In genomic region chr17:50478391-50479361, GRCh38 we compare ENCODE assay signal across 1 cellular context.
TF ChIP-seq lines count a peak whose summit lies in the region.

Gene RSAD1 (plus strand): TSS chr17:50478860. CDS start chr17:50478885, 25 bp downstream.

TF ChIP-seq in SK-N-SH treated with all-trans-retinoic acid at 6 μM for 48 hours, 23 proteins besides CTCF, POLR2A, EP300 and RAD21 (continued from another document):
- TF ChIP-seq, protein P1, sequence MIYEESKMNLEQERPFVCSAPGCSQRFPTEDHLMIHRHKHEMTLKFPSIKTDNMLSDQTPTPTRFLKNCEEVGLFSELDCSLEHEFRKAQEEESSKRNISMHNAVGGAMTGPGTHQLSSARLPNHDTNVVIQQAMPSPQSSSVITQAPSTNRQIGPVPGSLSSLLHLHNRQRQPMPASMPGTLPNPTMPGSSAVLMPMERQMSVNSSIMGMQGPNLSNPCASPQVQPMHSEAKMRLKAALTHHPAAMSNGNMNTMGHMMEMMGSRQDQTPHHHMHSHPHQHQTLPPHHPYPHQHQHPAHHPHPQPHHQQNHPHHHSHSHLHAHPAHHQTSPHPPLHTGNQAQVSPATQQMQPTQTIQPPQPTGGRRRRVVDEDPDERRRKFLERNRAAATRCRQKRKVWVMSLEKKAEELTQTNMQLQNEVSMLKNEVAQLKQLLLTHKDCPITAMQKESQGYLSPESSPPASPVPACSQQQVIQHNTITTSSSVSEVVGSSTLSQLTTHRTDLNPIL (CRISPR knock-in tag; IDR thresholded peaks at IDR 0.05; ENCODE audit: low read depth) = no peak
- TF ChIP-seq BACH2 (CRISPR knock-in tag; IDR thresholded peaks at IDR 0.05; ENCODE audit: borderline replicate concordance) (0 out of 2 replicates have a peak, but pooled peaks have one; percentile 32), CSDC2 (CRISPR knock-in tag; IDR thresholded peaks at IDR 0.05) (peak; percentile 91; the same call in 1 of the 2 replicates)
- TF ChIP-seq, protein P2, sequence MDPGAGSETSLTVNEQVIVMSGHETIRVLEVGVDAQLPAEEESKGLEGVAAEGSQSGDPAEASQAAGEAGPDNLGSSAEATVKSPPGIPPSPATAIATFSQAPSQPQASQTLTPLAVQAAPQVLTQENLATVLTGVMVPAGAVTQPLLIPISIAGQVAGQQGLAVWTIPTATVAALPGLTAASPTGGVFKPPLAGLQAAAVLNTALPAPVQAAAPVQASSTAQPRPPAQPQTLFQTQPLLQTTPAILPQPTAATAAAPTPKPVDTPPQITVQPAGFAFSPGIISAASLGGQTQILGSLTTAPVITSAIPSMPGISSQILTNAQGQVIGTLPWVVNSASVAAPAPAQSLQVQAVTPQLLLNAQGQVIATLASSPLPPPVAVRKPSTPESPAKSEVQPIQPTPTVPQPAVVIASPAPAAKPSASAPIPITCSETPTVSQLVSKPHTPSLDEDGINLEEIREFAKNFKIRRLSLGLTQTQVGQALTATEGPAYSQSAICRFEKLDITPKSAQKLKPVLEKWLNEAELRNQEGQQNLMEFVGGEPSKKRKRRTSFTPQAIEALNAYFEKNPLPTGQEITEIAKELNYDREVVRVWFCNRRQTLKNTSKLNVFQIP (CRISPR knock-in tag; IDR thresholded peaks at IDR 0.05; ENCODE audit: borderline replicate concordance, low read depth) = no peak
